In genomic region chr11:111324277-111324720, GRCh38 we compare ENCODE assay signal across 20 cellular contexts. TPM values are rescaled to one million over a fixed set of nuclear protein-coding genes. Genes with fewer than 3 reads are reported as not detected.
A peak's percentile ranks its signal among the peaks of the same experiment; 100 is the strongest.
DNase-seq lines count a peak whose midpoint lies in the region; ATAC-seq and TF ChIP-seq lines count a peak whose summit lies in the region.
"Had no signal": no experiment of that assay in that cellular context is flagged by ENCODE, and none has a peak within 500 bp of the region (broad histone marks: within the 10 kb centered on the region; RNA-seq: fewer than 3 reads in every experiment).

No MANE protein-coding gene starts in this region.

- no peaks in the 10 kb centered on the region for H3K4me1 Mint-ChIP-seq in naive thymus-derived CD8-positive, alpha-beta T cell

- H3K27me3 Mint-ChIP-seq in naive thymus-derived CD8-positive, alpha-beta T cell: peaks cover 0 to 2% (median 0%) of the 10 kb centered on the region in 5 donors
- H3K27me3 Mint-ChIP-seq: activated naive CD8-positive, alpha-beta T cell; B cell had no signal

- H3K9me3 Mint-ChIP-seq in naive thymus-derived CD8-positive, alpha-beta T cell: no peaks in the 10 kb centered on the region
- H3K9me3 Mint-ChIP-seq: WTC11 had no signal

- no peaks in the 10 kb centered on the region for H3K36me3 ChIP-seq in esophagus squamous epithelium
- H3K36me3 ChIP-seq: heart right ventricle, left lung, spleen, upper lobe of right lung had no signal

- H3K4me1 ChIP-seq in esophagus squamous epithelium: peaks cover 6 to 32% (median 17%) of the 10 kb centered on the region in 3 donors
- H3K4me1 ChIP-seq: spleen, upper lobe of right lung had no signal

- H3K4me3 Mint-ChIP-seq in naive thymus-derived CD8-positive, alpha-beta T cell: no peak overlapping the region
- H3K4me3 Mint-ChIP-seq: activated naive CD8-positive, alpha-beta T cell; B cell; WTC11 had no signal

- H3K9me3 ChIP-seq in esophagus squamous epithelium: no peaks in the 10 kb centered on the region
- H3K9me3 ChIP-seq: heart right ventricle, left lung, spleen, upper lobe of right lung had no signal

- TF ChIP-seq POLR2A in esophagus squamous epithelium (IDR thresholded peaks at IDR 0.05): no peak

- no peaks in the 10 kb centered on the region for H3K27me3 ChIP-seq in esophagus squamous epithelium
- H3K27me3 ChIP-seq: heart right ventricle, left lung, spleen, upper lobe of right lung had no signal

- 24 to 46% methylated on average over 5 of the region's 5 CpGs for WGBS in esophagus squamous epithelium, 2 donors

- DNase-seq in AG20443 (ENCODE audit: low spot score) (peak; percentile 43), fibroblast of the aortic adventitia (ENCODE audit: low read depth) (peak; percentile 82), renal cortical epithelial cell (ENCODE audit: low read depth) (peak; percentile 34), HuH-7 (ENCODE audit: low spot score) (no peak), esophagus squamous epithelium (lab: John Stamatoyannopoulos, UW) (no peak)
- no peak for DNase-seq in naive thymus-derived CD8-positive, alpha-beta T cell
- DNase-seq: activated CD8-positive, alpha-beta memory T cell treated with anti-CD3 and anti-CD28 coated beads, Interleukin-2, amount 50 U/mL, for 4 hours; effector memory CD4-positive, alpha-beta T cell; heart right ventricle; left lung; NCI-H2081 treated with DMSO at 0.1 percent for 48 hours; spleen; upper lobe of right lung had no signal

- intact Hi-C loops in esophagus squamous epithelium (cut with DNase I): no loop called here

- H3K36me3 Mint-ChIP-seq in naive thymus-derived CD8-positive, alpha-beta T cell: no peaks in the 10 kb centered on the region
- H3K36me3 Mint-ChIP-seq: activated naive CD8-positive, alpha-beta T cell; WTC11 had no signal

- H3K4me3 ChIP-seq in fibroblast of the aortic adventitia (ENCODE audit: low read depth, low read length) (peak overlapping the region; percentile 22), esophagus squamous epithelium (no peak overlapping the region)
- H3K4me3 ChIP-seq: heart right ventricle, left lung, SK-N-MC, spleen, upper lobe of right lung had no signal

- H3K27ac ChIP-seq in angular gyrus (ENCODE audit: low read depth, low read length): peak overlapping the region; percentile 0
- no peak overlapping the region for H3K27ac ChIP-seq in esophagus squamous epithelium
- H3K27ac ChIP-seq: SK-N-MC, spleen, upper lobe of right lung had no signal

- POLR2A ChIA-PET in naive thymus-derived CD8-positive, alpha-beta T cell (lab: Charles Lee): no interaction called here

- no peak for ATAC-seq in GM21529 (IDR thresholded peaks at IDR 0.05; ENCODE audit: unreplicated experiment)
- no peak for ATAC-seq in naive thymus-derived CD8-positive, alpha-beta T cell
- ATAC-seq: left lung, upper lobe of right lung, WTC11 had no signal

- no peak overlapping the region for H3K27ac Mint-ChIP-seq in naive thymus-derived CD8-positive, alpha-beta T cell
- H3K27ac Mint-ChIP-seq: activated naive CD8-positive, alpha-beta T cell; B cell; WTC11 had no signal

- TF ChIP-seq CTCF in fibroblast of the aortic adventitia (IDR thresholded peaks at IDR 0.05; ENCODE audit: insufficient read depth, low read length) (no peak), esophagus squamous epithelium (IDR thresholded peaks at IDR 0.05) (no peak)

RNA-seq across cellular contexts. Expression of gene POU2AF3, which starts 26.0 kb away (rescaled TPM):
- 0.45 and 1.3 TPM in 2 replicates for total RNA-seq in fibroblast of the aortic adventitia (ENCODE audit: low replicate concordance)
- total RNA-seq in renal cortical epithelial cell: not detected in 2 replicates
- 1 to 10 TPM; 1.3 to 4.1 (median 2.1) TPM for total RNA-seq in esophagus squamous epithelium
- not detected for total RNA-seq in naive thymus-derived CD8-positive, alpha-beta T cell
- polyA plus RNA-seq in naive thymus-derived CD8-positive, alpha-beta T cell: not detected
- polyA plus RNA-seq: neural cell had no signal

RNA-seq across cellular contexts. Expression of gene POU2AF1, which starts 54.8 kb away (rescaled TPM):
- not detected in 2 replicates for total RNA-seq in fibroblast of the aortic adventitia (ENCODE audit: low replicate concordance)
- not detected in 2 replicates for total RNA-seq in renal cortical epithelial cell
- total RNA-seq in esophagus squamous epithelium: 1 to 10 TPM in 2 of 4 donors, under 1 TPM in 1, not detected in 1; 0.57 to 2.2 (median 1.8) TPM
- total RNA-seq in naive thymus-derived CD8-positive, alpha-beta T cell: 1 to 10 TPM; 4.4 to 7.2 TPM
- under 1 TPM; 0.12 to 0.41 (median 0.24) TPM for polyA plus RNA-seq in naive thymus-derived CD8-positive, alpha-beta T cell
- polyA plus RNA-seq: neural cell had no signal

Comparison
In these comparisons a context has a peak if more than half of its experiments do, and no peak if none do; other contexts are left out.
1. DNase-seq: peak in AG20443 (single experiment), fibroblast of the aortic adventitia (single experiment) and renal cortical epithelial cell (single experiment); none in HuH-7 (single experiment), esophagus squamous epithelium (single experiment) and naive thymus-derived CD8-positive, alpha-beta T cell (0 of 10).